1 cellular context compared by ENCODE assay signal in the genomic region with DNA sequence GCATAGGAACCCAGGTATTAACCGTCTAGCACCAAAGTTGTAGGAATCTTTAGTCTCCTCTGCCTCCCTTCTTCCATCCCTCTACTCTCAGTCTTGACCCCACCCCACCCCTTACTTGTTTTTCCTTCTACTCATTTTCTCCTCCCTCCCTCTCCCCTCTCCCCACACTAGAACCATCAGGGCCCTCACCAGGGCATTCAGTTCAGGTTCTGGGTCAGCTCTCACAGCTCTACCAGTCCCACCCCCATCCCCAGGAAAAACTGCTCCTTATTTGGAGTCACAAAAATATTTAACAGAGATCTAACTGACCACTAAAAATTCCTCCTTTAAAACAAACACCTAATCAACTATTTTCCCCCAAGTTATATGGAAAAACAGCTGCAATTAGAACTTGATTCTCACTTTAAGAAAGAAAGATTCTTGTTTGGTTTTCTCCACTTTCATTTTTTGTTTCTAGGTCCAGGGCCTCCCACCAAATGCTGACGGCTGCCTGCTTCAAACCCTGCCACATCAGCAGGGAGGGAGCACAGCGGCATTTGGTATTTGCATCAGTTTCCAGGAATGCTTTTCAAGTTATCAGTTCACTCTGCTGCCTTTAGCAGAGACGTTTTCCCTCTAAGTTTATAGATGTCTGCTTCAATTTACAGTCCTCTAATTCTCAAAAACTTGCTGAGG.
TF ChIP-seq lines count a peak whose summit lies in the region.

No MANE protein-coding gene starts in this region.

TF ChIP-seq in HepG2, 621 proteins besides CTCF, POLR2A, EP300 and RAD21:
- TF ChIP-seq MEF2D (CRISPR knock-in tag; IDR thresholded peaks at IDR 0.05) (no peak), ZNF20 (CRISPR knock-in tag; IDR thresholded peaks at IDR 0.05) (no peak), NR2C2 (CRISPR knock-in tag; IDR thresholded peaks at IDR 0.05; ENCODE audit: borderline replicate concordance) (no peak), ZNF773 (CRISPR knock-in tag; IDR thresholded peaks at IDR 0.05; ENCODE audit: borderline replicate concordance) (no peak), ATAD3A (CRISPR knock-in tag; IDR thresholded peaks at IDR 0.05) (no peak), ZNF468 (CRISPR knock-in tag; IDR thresholded peaks at IDR 0.05) (no peak), ZNF660 (CRISPR knock-in tag; IDR thresholded peaks at IDR 0.05; ENCODE audit: borderline replicate concordance, low read depth) (no peak), ZNF749 (CRISPR knock-in tag; IDR thresholded peaks at IDR 0.05; ENCODE audit: borderline replicate concordance) (no peak), SIX4 (CRISPR knock-in tag; IDR thresholded peaks at IDR 0.05) (no peak), AGO1 (IDR thresholded peaks at IDR 0.05; ENCODE audit: low read depth, low read length, poor library complexity, severe bottlenecking) (no peak), ATRX (CRISPR knock-in tag; IDR thresholded peaks at IDR 0.05; ENCODE audit: borderline replicate concordance) (no peak), NFATC3 (CRISPR knock-in tag; IDR thresholded peaks at IDR 0.05) (no peak), ZNF562 (CRISPR knock-in tag; IDR thresholded peaks at IDR 0.05; ENCODE audit: borderline replicate concordance) (no peak), ZBTB7B (CRISPR knock-in tag; IDR thresholded peaks at IDR 0.05) (no peak), KLF6 (CRISPR knock-in tag; IDR thresholded peaks at IDR 0.05) (no peak)
